In genomic region chr11:19524171-19524671, GRCh38 we compare ENCODE assay signal across 13 cellular contexts.
DNase-seq lines count a peak whose midpoint lies in the region; ATAC-seq, FAIRE-seq and TF ChIP-seq lines count a peak whose summit lies in the region.
"Had no signal": no experiment of that assay in that cellular context is flagged by ENCODE, and none has a peak within 500 bp of the region (broad histone marks: within the 10 kb centered on the region; RNA-seq: fewer than 3 reads in every experiment).

No MANE protein-coding gene starts in this region.

- DNase-seq in DMS 273 treated with DMSO at 0.1 percent for 48 hours (lab: John Stamatoyannopoulos, UW) (peak; percentile 38), head of caudate nucleus (peak; percentile 25 to 79 (median 60)), pancreas (peak; percentile 36 to 81 (median 68)), erythroblast (lab: John Stamatoyannopoulos, UW) (no peak), HAP-1 (ENCODE audit: low spot score in 2 of 2) (no peak), HT-29 (ENCODE audit: low spot score) (no peak)
- no peak for DNase-seq in effector memory CD4-positive, alpha-beta T cell
- DNase-seq: activated effector memory CD4-positive, alpha-beta T cell treated with anti-CD3 and anti-CD28 coated beads, Interleukin-2, amount 50 U/mL, for 16 hours; Kasumi-1; NCI-H2081 treated with DMSO at 0.1 percent for 48 hours; stimulated activated CD4-positive, alpha-beta T cell treated with anti-CD3 and anti-CD28 coated beads, Interleukin-2, amount 100 ng/mL, for 24 hours had no signal

- H3K4me3 ChIP-seq in pancreas, result no peak overlapping the region
- no peak overlapping the region for H3K4me3 ChIP-seq in effector memory CD4-positive, alpha-beta T cell (ENCODE audit: insufficient read depth, low read depth, low read length, poor library complexity, severe bottlenecking)
- no peak overlapping the region for H3K4me3 ChIP-seq in HAP-1

- peak overlapping the region; percentile 46 for H3K27ac ChIP-seq in angular gyrus (ENCODE audit: low read depth, low read length)
- peak overlapping the region in 1 of 4 donors; percentile 14 for H3K27ac ChIP-seq in pancreas
- H3K27ac ChIP-seq in effector memory CD4-positive, alpha-beta T cell (ENCODE audit: insufficient read depth, low read length, poor library complexity, severe bottlenecking), result no peak overlapping the region
- H3K27ac ChIP-seq: C4-2B had no signal

- H3K9me3 ChIP-seq in pancreas, result no peaks in the 10 kb centered on the region
- no peaks in the 10 kb centered on the region for H3K9me3 ChIP-seq in effector memory CD4-positive, alpha-beta T cell (ENCODE audit: control insufficient read depth, low read length)
- H3K9me3 ChIP-seq in HAP-1, result no peaks in the 10 kb centered on the region

- no peaks in the 10 kb centered on the region for H3K36me3 ChIP-seq in pancreas
- H3K36me3 ChIP-seq in effector memory CD4-positive, alpha-beta T cell (ENCODE audit: control insufficient read depth, insufficient read depth, low read length), result no peaks in the 10 kb centered on the region
- no peaks in the 10 kb centered on the region for H3K36me3 ChIP-seq in HAP-1 (replicated peaks)

- 13 to 15% methylated on average over 8 of the region's 8 CpGs for WGBS in pancreas, 2 donors

- peak; percentile 91 to 95 (median 95) for ATAC-seq in pancreas

- H3K27me3 ChIP-seq in pancreas (no peaks in the 10 kb centered on the region), HAP-1 (ENCODE audit: low read depth) (0 out of 2 replicates have a peak, but pooled peaks cover 2% of the 10 kb centered on the region)
- no peaks in the 10 kb centered on the region for H3K27me3 ChIP-seq in effector memory CD4-positive, alpha-beta T cell (replicated peaks; ENCODE audit: control insufficient read depth, insufficient read depth, low read length, poor library complexity, severe bottlenecking)

- FAIRE-seq in pancreas (lab: Jason Lieb, UNC), result no peak

- peaks cover 0 to 11% (median 4%) of the 10 kb centered on the region in 3 donors for H3K4me1 ChIP-seq in pancreas
- no peaks in the 10 kb centered on the region for H3K4me1 ChIP-seq in effector memory CD4-positive, alpha-beta T cell (ENCODE audit: control insufficient read depth, insufficient read depth, low read length, poor library complexity, severe bottlenecking)
- H3K4me1 ChIP-seq in HAP-1, result peaks cover 4% of the 10 kb centered on the region

- intact Hi-C loops in head of caudate nucleus (cut with DNase I), result no loop called here
- intact Hi-C loops in pancreas (cut with DNase I), result no loop called here

- in situ Hi-C loops in HAP-1 (cut with MboI; ENCODE audit: low sequenced_read_pairs), result no loop called here

- no peak for TF ChIP-seq POLR2A in erythroblast (IDR thresholded peaks at IDR 0.05; ENCODE audit: low read length)

- TF ChIP-seq CTCF in pancreas (IDR thresholded peaks at IDR 0.05), result no peak

Comparison
In these comparisons a context has a peak if more than half of its experiments do, and no peak if none do; other contexts are left out.
1. DNase-seq: peak in DMS 273 treated with DMSO at 0.1 percent for 48 hours (single experiment), head of caudate nucleus (42 of 42) and pancreas (6 of 6); none in effector memory CD4-positive, alpha-beta T cell (0 of 3), erythroblast (0 of 2), HAP-1 (0 of 2) and HT-29 (single experiment).